ENCODE assay signal across 8 cellular contexts in genomic region chr1:229714964-229715603, GRCh38.
DNase-seq lines count a peak whose midpoint lies in the region; ATAC-seq and TF ChIP-seq lines count a peak whose summit lies in the region.

No MANE protein-coding gene starts in this region.

- TF ChIP-seq CTCF in GM10266 (IDR thresholded peaks at IDR 0.05; ENCODE audit: control insufficient read depth, insufficient read depth, low read depth, missing control alignments), result peak; percentile 52

- ATAC-seq in HG02852 (IDR thresholded peaks at IDR 0.05; ENCODE audit: unreplicated experiment), result peak; percentile 73

- DNase-seq in GM10266 (ENCODE audit: extremely low spot score), result no peak
- DNase-seq in SKM-1 (lab: John Stamatoyannopoulos, UW; ENCODE audit: unreplicated experiment), result peak; percentile 44
- peak; percentile 64 for DNase-seq in dermis blood vessel endothelial cell
- DNase-seq in stimulated activated CD4-positive, alpha-beta T cell treated with anti-CD3 and anti-CD28 coated beads, Interleukin-2, amount 100 ng/mL, for 24 hours, result peak; percentile 53 to 61
- no peak for DNase-seq in NCI-H2029 (lab: John Stamatoyannopoulos, UW)
- no peak for DNase-seq in midbrain (lab: John Stamatoyannopoulos, UW)
- no peak for DNase-seq in C1 segment of cervical spinal cord (lab: John Stamatoyannopoulos, UW)

Comparison
In these comparisons a context has a peak if more than half of its experiments do, and no peak if none do; other contexts are left out.
1. DNase-seq: peak in SKM-1 (single experiment), dermis blood vessel endothelial cell (single experiment) and stimulated activated CD4-positive, alpha-beta T cell treated with anti-CD3 and anti-CD28 coated beads, Interleukin-2, amount 100 ng/mL, for 24 hours (2 of 2); none in GM10266 (single experiment), NCI-H2029 (single experiment), midbrain (single experiment) and C1 segment of cervical spinal cord (0 of 14).